ENCODE assay signal across 18 cellular contexts in genomic region chr6:17225767-17226166, GRCh38. TPM values are rescaled to one million over a fixed set of nuclear protein-coding genes. Genes with fewer than 3 reads are reported as not detected.
"Had no signal": no experiment of that assay in that cellular context is flagged by ENCODE, and none has a peak within 500 bp of the region (broad histone marks: within the 10 kb centered on the region; RNA-seq: fewer than 3 reads in every experiment).

No MANE protein-coding gene starts in this region.

- H3K4me3 ChIP-seq: adrenal gland, heart right ventricle, skin epidermis, stomach, testis, upper lobe of left lung had no signal

- H3K9me3 ChIP-seq: adrenal gland, heart right ventricle, stomach, testis, upper lobe of left lung had no signal

- H3K36me3 ChIP-seq: adrenal gland, heart right ventricle, stomach, upper lobe of left lung had no signal

- H3K27me3 ChIP-seq: adrenal gland, heart right ventricle, stomach, testis, upper lobe of left lung had no signal

- H3K27ac ChIP-seq: adrenal gland, skin epidermis, stomach, testis, upper lobe of left lung had no signal

- ATAC-seq: activated CD4-positive, alpha-beta T cell treated with anti-CD3 and anti-CD28 coated beads for 36 hours; natural killer cell had no signal

- DNase-seq: activated CD4-positive, alpha-beta T cell treated with anti-CD3 and anti-CD28 coated beads for 36 hours; activated CD4-positive, alpha-beta T cell treated with anti-CD3 and anti-CD28 coated beads, Interleukin-2, amount 50 U/mL, for 48 hours; activated gamma-delta T cell; adrenal gland; effector CD4-positive, alpha-beta T cell; heart right ventricle; immature natural killer cell; kidney glomerular epithelial cell; mesenchymal stem cell; natural killer cell; nucleus accumbens; posterior cingulate gyrus; retina; stomach; testis; upper lobe of left lung had no signal

- H3K4me1 ChIP-seq: adrenal gland, stomach, testis, upper lobe of left lung had no signal

RNA-seq across cellular contexts. Expression of gene RBM24, which starts 55.4 kb away (rescaled TPM):
- total RNA-seq: activated CD4-positive, alpha-beta T cell treated with anti-CD3 and anti-CD28 coated beads for 36 hours; natural killer cell; T-helper 2 cell treated with Interferon-gamma antibody and Interleukin-4, amounts not matched to agents 100 ng/mL and 5 ng/mL, for 36 hours had no signal
- polyA plus RNA-seq: immature natural killer cell had no signal
